18 cellular contexts compared by ENCODE assay signal in the genomic region with DNA sequence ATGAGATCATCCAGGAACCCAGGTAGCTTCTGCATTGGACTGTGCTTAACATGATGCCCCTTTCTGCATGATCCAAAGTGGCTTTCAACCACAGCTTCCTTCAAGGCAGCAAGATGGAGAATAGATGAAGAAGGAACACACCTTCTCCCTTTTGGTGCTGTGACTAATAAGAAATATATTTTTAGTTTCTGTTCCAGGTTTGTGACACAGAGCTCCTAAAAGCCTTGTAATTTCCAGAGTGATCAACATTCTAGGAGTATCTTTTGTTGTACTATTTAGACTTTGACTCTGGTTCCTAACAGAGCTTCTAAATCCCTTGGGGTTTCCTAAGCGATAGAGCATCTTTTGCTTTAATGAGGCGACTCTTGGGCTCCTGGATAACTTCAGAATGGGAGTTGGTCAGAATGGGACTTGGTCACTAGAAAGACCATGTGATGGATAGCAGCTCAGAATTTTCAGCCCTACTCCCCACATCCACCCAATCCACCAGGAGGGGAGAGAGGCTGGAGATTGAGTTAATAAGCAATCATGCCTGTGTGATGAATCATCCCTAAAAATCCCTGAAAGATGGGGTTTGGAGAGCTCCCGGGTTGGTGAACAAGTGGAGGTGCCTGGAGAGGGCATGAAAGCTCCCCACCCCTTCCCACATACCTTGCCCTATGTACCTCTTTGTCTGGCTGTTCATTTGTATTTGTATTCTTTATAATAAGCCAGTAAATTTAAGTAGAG.
DNase-seq lines count a peak whose midpoint lies in the region; ATAC-seq, FAIRE-seq and TF ChIP-seq lines count a peak whose summit lies in the region.
"Had no signal": no experiment of that assay in that cellular context is flagged by ENCODE, and none has a peak within 500 bp of the region (broad histone marks: within the 10 kb centered on the region; RNA-seq: fewer than 3 reads in every experiment).

No MANE protein-coding gene starts in this region.

- peak overlapping the region; percentile 15; the same call in 1 of the 2 replicates for H2BK20ac ChIP-seq in IMR-90 (ENCODE audit: low read depth, low read length)

- H3K27me3 Mint-ChIP-seq in astrocyte (ENCODE audit: low read depth, unreplicated experiment) (no peaks in the 10 kb centered on the region), type B pancreatic cell (no peaks in the 10 kb centered on the region)
- H3K27me3 Mint-ChIP-seq: naive B cell, T-helper 17 cell had no signal

- dilution Hi-C loops in IMR-90 (cut with HindIII; ENCODE audit: low sequenced_read_pairs, unreplicated experiment): no loop called here

- H3K4me1 ChIP-seq in IMR-90 (ENCODE audit: control insufficient read depth, insufficient read depth, low read length) (peaks cover 14% of the 10 kb centered on the region), astrocyte (ENCODE audit: insufficient read depth, low read length) (peaks cover 10% of the 10 kb centered on the region), mesendoderm (ENCODE audit: control insufficient read depth, low read depth, low read length) (no peaks in the 10 kb centered on the region)

- H2BK15ac ChIP-seq in IMR-90 (ENCODE audit: low read depth, low read length) (no peak overlapping the region; the same call in 2 of the 3 replicates), mesendoderm (replicated peaks; ENCODE audit: low read depth) (no peak overlapping the region)

- no peak for FAIRE-seq in astrocyte (lab: Jason Lieb, UNC)

- no TSS peak for BruUV-seq in IMR-90 (replicated peaks; lab: Mats Ljungman, UMichigan)

- H2AFZ ChIP-seq in IMR-90 (replicated peaks; ENCODE audit: low read length, poor library complexity): no peak overlapping the region
- no peak overlapping the region for H2AFZ ChIP-seq in astrocyte (ENCODE audit: low read depth, low read length)

- peaks cover 11% of the 10 kb centered on the region for H3K9me1 ChIP-seq in IMR-90 (ENCODE audit: insufficient read depth, low read length)

- WGBS in IMR-90 (ENCODE audit: extremely low coverage in 2 of 2, insufficient read length in 1 of 2), 2 experiments: no CpG with 5 or more reads among the region's 3 CpGs
- no CpG with 5 or more reads among the region's 3 CpGs for WGBS in mesendoderm (ENCODE audit: extremely low coverage, insufficient coverage, low lambda C conversion rate)

- H2BK120ac ChIP-seq in IMR-90 (ENCODE audit: low read depth, low read length) (no peak overlapping the region; the same call in 1 of the 2 replicates), mesendoderm (ENCODE audit: low read depth, low read length) (no peak overlapping the region)

- H3K23ac ChIP-seq in IMR-90 (ENCODE audit: low read depth, low read length) (no peak overlapping the region), mesendoderm (ENCODE audit: low read length) (no peak overlapping the region)

- H3K4me2 ChIP-seq in IMR-90 (ENCODE audit: low read depth, low read length) (no peak overlapping the region), astrocyte (ENCODE audit: low read length) (no peak overlapping the region), mesendoderm (ENCODE audit: low read length) (no peak overlapping the region)

- H4K20me1 ChIP-seq in IMR-90 (ENCODE audit: insufficient read depth, low read length) (no peaks in the 10 kb centered on the region), astrocyte (ENCODE audit: insufficient read depth, low read length) (no peaks in the 10 kb centered on the region)

- H3K9ac ChIP-seq in IMR-90 (ENCODE audit: low read depth, low read length): no peak overlapping the region
- no peak overlapping the region for H3K9ac ChIP-seq in astrocyte (ENCODE audit: low read length)
- H3K9ac ChIP-seq in mesendoderm (ENCODE audit: low read length): no peak overlapping the region

- no peak overlapping the region for H3K27ac ChIP-seq in IMR-90 (ENCODE audit: insufficient read depth, low read length)
- no peak overlapping the region for H3K27ac ChIP-seq in astrocyte (ENCODE audit: low read depth, low read length)
- H3K27ac ChIP-seq in mesendoderm (ENCODE audit: low read depth, low read length): no peak overlapping the region

- H3K4me1 Mint-ChIP-seq in astrocyte (ENCODE audit: low read depth, unreplicated experiment) (peaks cover 40% of the 10 kb centered on the region), type B pancreatic cell (ENCODE audit: unreplicated experiment) (peaks cover 42% of the 10 kb centered on the region)
- H3K4me1 Mint-ChIP-seq: T-helper 17 cell had no signal

- no peak overlapping the region for H4K5ac ChIP-seq in IMR-90 (ENCODE audit: low read depth, low read length)
- H4K5ac ChIP-seq in mesendoderm (ENCODE audit: low read length): no peak overlapping the region

- H3K4me3 Mint-ChIP-seq in astrocyte (ENCODE audit: unreplicated experiment) (no peak overlapping the region), type B pancreatic cell (no peak overlapping the region)
- H3K4me3 Mint-ChIP-seq: brain, naive B cell, T-helper 17 cell had no signal

- CTCF ChIA-PET in IMR-90 (lab: Yijun Ruan, JAX): no interaction called here

- no peak overlapping the region; the same call in 1 of the 2 replicates for H3K14ac ChIP-seq in IMR-90 (replicated peaks; ENCODE audit: low read depth, low read length)

- H3K9me3 ChIP-seq in IMR-90 (ENCODE audit: control insufficient read depth, insufficient read depth, low read length) (no peaks in the 10 kb centered on the region), astrocyte (ENCODE audit: insufficient read depth, low read depth, low read length) (no peaks in the 10 kb centered on the region)

- H4K91ac ChIP-seq in IMR-90 (ENCODE audit: insufficient read depth, low read depth, low read length): no peak overlapping the region

- no peak overlapping the region for H2AK9ac ChIP-seq in IMR-90 (replicated peaks; ENCODE audit: low read depth, low read length, poor library complexity)

- H4K8ac ChIP-seq in IMR-90 (ENCODE audit: low read depth in 2 of 2, low read length in 2 of 2) (no peak overlapping the region), mesendoderm (ENCODE audit: low read depth, low read length) (no peak overlapping the region)

- no peak for TF ChIP-seq RAD21 in IMR-90 (IDR thresholded peaks at IDR 0.05; ENCODE audit: low read length)

- H2BK5ac ChIP-seq in IMR-90 (ENCODE audit: low read depth, low read length, poor library complexity, severe bottlenecking) (no peak overlapping the region), mesendoderm (ENCODE audit: low read length) (no peak overlapping the region)

- H3K4me3 ChIP-seq in IMR-90 (ENCODE audit: insufficient read depth, low read depth, low read length) (no peak overlapping the region), astrocyte (ENCODE audit: insufficient read depth, low read depth, low read length) (no peak overlapping the region), mesendoderm (ENCODE audit: low read length) (no peak overlapping the region)

- H3K79me2 ChIP-seq in astrocyte (ENCODE audit: insufficient read depth, low read length) (no peaks in the 10 kb centered on the region), mesendoderm (ENCODE audit: control insufficient read depth, insufficient read depth, low read length) (no peaks in the 10 kb centered on the region)

- H3K27ac Mint-ChIP-seq in astrocyte (ENCODE audit: unreplicated experiment): peak overlapping the region; percentile 19
- no peak overlapping the region for H3K27ac Mint-ChIP-seq in type B pancreatic cell
- H3K27ac Mint-ChIP-seq: naive B cell, T-helper 17 cell had no signal

- H3K56ac ChIP-seq in IMR-90 (ENCODE audit: extremely low read depth, insufficient read depth, low read length) (no peak overlapping the region), mesendoderm (ENCODE audit: low read length) (no peak overlapping the region)

- H3K27me3 ChIP-seq in IMR-90 (ENCODE audit: control insufficient read depth, insufficient read depth, low read length) (no peaks in the 10 kb centered on the region), astrocyte (ENCODE audit: insufficient read depth, low read length) (no peaks in the 10 kb centered on the region), mesendoderm (ENCODE audit: insufficient read depth, low read length, poor library complexity) (no peaks in the 10 kb centered on the region)

- in situ Hi-C loops in IMR-90 (cut with MboI; ENCODE audit: low sequenced_read_pairs) (no loop called here), KBM-7 (cut with MboI; ENCODE audit: low pct_unique_long_range_greater_than_20kb, low sequenced_read_pairs) (no loop called here)

- peak; percentile 48 for DNase-seq in AG20443 (ENCODE audit: low spot score)
- no peak for DNase-seq in IMR-90
- DNase-seq in astrocyte (ENCODE audit: low read depth): no peak
- DNase-seq in mesendoderm: peak; percentile 26
- DNase-seq in COLO668 (lab: John Stamatoyannopoulos, UW; ENCODE audit: unreplicated experiment): no peak
- DNase-seq in KBM-7: no peak
- no peak for DNase-seq in type B pancreatic cell (ENCODE audit: extremely low spot score, unreplicated experiment)
- DNase-seq: COR-L47; effector memory CD4-positive, alpha-beta T cell; naive B cell; NCI-H1092; NCI-H446 treated with DMSO at 0.1 percent for 48 hours; OCI-M1; stimulated activated CD4-positive, alpha-beta T cell treated with anti-CD3 and anti-CD28 coated beads, Interleukin-4, amount 100 ng/mL, for 24 hours; stimulated activated naive CD4-positive, alpha-beta T cell; T-helper 17 cell had no signal

- H2AK5ac ChIP-seq in IMR-90 (ENCODE audit: low read depth, low read length) (peak overlapping the region; percentile 10; the same call in 1 of the 2 replicates), mesendoderm (ENCODE audit: low read length) (no peak overlapping the region)

- peak; percentile 56 for ATAC-seq in IMR-90 (ENCODE audit: low read depth)
- ATAC-seq in HG02763 (IDR thresholded peaks at IDR 0.05; ENCODE audit: unreplicated experiment): no peak
- ATAC-seq: T-helper 17 cell had no signal

- TF ChIP-seq CTCF in IMR-90 (conservative IDR thresholded peaks at IDR 0.05; ENCODE audit: low read depth, low read length) (0 out of 2 replicates have a peak, but pooled peaks have one; percentile 8), astrocyte (IDR thresholded peaks at IDR 0.05; ENCODE audit: insufficient read depth, low read depth, low read length) (no peak), type B pancreatic cell (conservative IDR thresholded peaks at IDR 0.05) (no peak)

- no peaks in the 10 kb centered on the region for H3K79me1 ChIP-seq in IMR-90 (ENCODE audit: low read depth in 1 of 2, low read length in 2 of 2)
- H3K79me1 ChIP-seq in mesendoderm (ENCODE audit: low read length): no peaks in the 10 kb centered on the region

- intact Hi-C loops in IMR-90 (cut with micrococcal nuclease): loop anchor here (10.0 kb wide), 1 partner anchor 647 kb away; the partner anchor contains the start of gene JUN

- POLR2A ChIA-PET in IMR-90 (lab: Charles Lee; ENCODE audit: unreplicated experiment): no interaction called here

- no peaks in the 10 kb centered on the region for H3K36me3 Mint-ChIP-seq in astrocyte (ENCODE audit: low read depth, unreplicated experiment)
- H3K36me3 Mint-ChIP-seq in type B pancreatic cell: peaks cover 4% of the 10 kb centered on the region
- H3K36me3 Mint-ChIP-seq: brain had no signal

- H3K36me3 ChIP-seq in IMR-90 (ENCODE audit: control insufficient read depth, insufficient read depth, low read length): no peaks in the 10 kb centered on the region
- H3K36me3 ChIP-seq in astrocyte (ENCODE audit: insufficient read depth, low read length): no peaks in the 10 kb centered on the region
- H3K36me3 ChIP-seq in mesendoderm (ENCODE audit: control insufficient read depth, insufficient read depth, low read length): no peaks in the 10 kb centered on the region

- H3K9me3 Mint-ChIP-seq in astrocyte (ENCODE audit: unreplicated experiment) (no peaks in the 10 kb centered on the region), type B pancreatic cell (peaks cover 19% of the 10 kb centered on the region)
- H3K9me3 Mint-ChIP-seq: brain, naive B cell had no signal

- H3K4ac ChIP-seq in IMR-90 (ENCODE audit: low read depth, low read length): no peak overlapping the region
- no peak overlapping the region for H3K4ac ChIP-seq in mesendoderm (ENCODE audit: low read depth, low read length)

- H3K18ac ChIP-seq in IMR-90 (ENCODE audit: low read depth, low read length) (no peak overlapping the region), mesendoderm (ENCODE audit: low read length) (no peak overlapping the region)

- no peak for TF ChIP-seq POLR2A in IMR-90 (IDR thresholded peaks at IDR 0.05; ENCODE audit: low read depth, low read length)

Comparison
In these comparisons a context has a peak if more than half of its experiments do, and no peak if none do; other contexts are left out.
1. DNase-seq: peak in AG20443 (single experiment) and mesendoderm (single experiment); none in IMR-90 (single experiment), astrocyte (single experiment), COLO668 (single experiment), KBM-7 (single experiment) and type B pancreatic cell (single experiment).